ENCODE assay signal across 11 cellular contexts in genomic region chr2:229269986-229270385, GRCh38. TPM values are rescaled to one million over a fixed set of nuclear protein-coding genes. Genes with fewer than 3 reads are reported as not detected.
DNase-seq lines count a peak whose midpoint lies in the region; ATAC-seq and TF ChIP-seq lines count a peak whose summit lies in the region.
"Had no signal": no experiment of that assay in that cellular context is flagged by ENCODE, and none has a peak within 500 bp of the region (broad histone marks: within the 10 kb centered on the region; RNA-seq: fewer than 3 reads in every experiment).

No MANE protein-coding gene starts in this region.

- TF ChIP-seq CTCF in Peyer's patch (IDR thresholded peaks at IDR 0.05) = no peak
- TF ChIP-seq CTCF in epithelial cell of esophagus (IDR thresholded peaks at IDR 0.05; ENCODE audit: insufficient read depth, low read depth, low read length, missing control alignments) = no peak
- TF ChIP-seq CTCF in suprapubic skin (IDR thresholded peaks at IDR 0.05) = no peak

- no peak for TF ChIP-seq EP300 in suprapubic skin (IDR thresholded peaks at IDR 0.05)

- H3K9me3 ChIP-seq in Peyer's patch = no peaks in the 10 kb centered on the region
- no peaks in the 10 kb centered on the region for H3K9me3 ChIP-seq in muscle layer of colon (ENCODE audit: low read length)
- H3K9me3 ChIP-seq in suprapubic skin = no peaks in the 10 kb centered on the region

- no peak for TF ChIP-seq POLR2A in Peyer's patch (IDR thresholded peaks at IDR 0.05)
- TF ChIP-seq POLR2A in suprapubic skin (IDR thresholded peaks at IDR 0.05) = no peak

- H3K36me3 ChIP-seq in Peyer's patch (no peaks in the 10 kb centered on the region), muscle layer of colon (ENCODE audit: insufficient read depth, low read length) (no peaks in the 10 kb centered on the region), suprapubic skin (no peaks in the 10 kb centered on the region)

- H3K27me3 ChIP-seq in Peyer's patch = no peaks in the 10 kb centered on the region
- no peaks in the 10 kb centered on the region for H3K27me3 ChIP-seq in muscle layer of colon (ENCODE audit: control insufficient read depth in 1 of 2, insufficient read depth in 2 of 2, low read length in 2 of 2)
- no peaks in the 10 kb centered on the region for H3K27me3 ChIP-seq in suprapubic skin

- H3K4me3 ChIP-seq in Peyer's patch (peak overlapping the region in 3 of 4 donors; percentile 6 to 85 (median 83)), epithelial cell of esophagus (ENCODE audit: low read length) (peak overlapping the region; percentile 61), muscle layer of colon (ENCODE audit: low read depth in 1 of 2, low read length in 2 of 2) (peak overlapping the region; percentile 7 to 68), suprapubic skin (peak overlapping the region; percentile 75)

- ATAC-seq in activated CD4-positive, CD25-positive, alpha-beta regulatory T cell treated with anti-CD3 and anti-CD28 coated beads, Interleukin-2, amount 50 U/mL, for 24 hours = no peak
- ATAC-seq: stimulated activated naive CD8-positive, alpha-beta T cell treated with anti-CD3 and anti-CD28 coated beads, Interleukin-15, amount 100 ng/mL, for 72 hours had no signal

- peaks cover 0 to 16% (median 0%) of the 10 kb centered on the region in 4 donors for H3K4me1 ChIP-seq in Peyer's patch
- H3K4me1 ChIP-seq in muscle layer of colon (ENCODE audit: insufficient read depth, low read length) = peaks cover 24% of the 10 kb centered on the region
- peaks cover 31% of the 10 kb centered on the region for H3K4me1 ChIP-seq in suprapubic skin

- DNase-seq in Peyer's patch = no peak
- DNase-seq in epithelial cell of esophagus (ENCODE audit: low read depth) = no peak
- DNase-seq in suprapubic skin (ENCODE audit: low spot score in 2 of 2) = no peak
- DNase-seq in NCI-H1930 (lab: John Stamatoyannopoulos, UW) = no peak
- no peak for DNase-seq in ecto neural progenitor cell (ENCODE audit: low spot score)
- no peak for DNase-seq in dermis blood vessel endothelial cell
- DNase-seq: DMS 273 treated with DMSO at 0.1 percent for 48 hours; NCI-H1436; stimulated activated naive CD8-positive, alpha-beta T cell treated with anti-CD3 and anti-CD28 coated beads, Interleukin-15, amount 100 ng/mL, for 72 hours had no signal

- 41% methylated on average over 6 of the region's 6 CpGs for WGBS in suprapubic skin

- H3K9ac ChIP-seq in muscle layer of colon (ENCODE audit: low read length) = peak overlapping the region; percentile 28

- H3K27ac ChIP-seq in Peyer's patch (peak overlapping the region in 3 of 4 donors; percentile 14 to 39 (median 36)), muscle layer of colon (ENCODE audit: low read depth, low read length) (peak overlapping the region; percentile 67), suprapubic skin (peak overlapping the region; percentile 37)

RNA-seq across cellular contexts. Expression of gene PID1, which starts 1.1 kb away (rescaled TPM):
- total RNA-seq in Peyer's patch = 10 to 100 TPM; 15.0 to 64.4 (median 32.5) TPM
- 10 to 100 TPM in 2 of 4 donors, 1 to 10 TPM in 2; 6.4 to 20.6 (median 14.5) TPM for total RNA-seq in suprapubic skin
- under 0.01 and 0.05 TPM in 2 replicates for total RNA-seq in dermis blood vessel endothelial cell
